Comparison of ENCODE assay signal across 17 cellular contexts in the genomic region with DNA sequence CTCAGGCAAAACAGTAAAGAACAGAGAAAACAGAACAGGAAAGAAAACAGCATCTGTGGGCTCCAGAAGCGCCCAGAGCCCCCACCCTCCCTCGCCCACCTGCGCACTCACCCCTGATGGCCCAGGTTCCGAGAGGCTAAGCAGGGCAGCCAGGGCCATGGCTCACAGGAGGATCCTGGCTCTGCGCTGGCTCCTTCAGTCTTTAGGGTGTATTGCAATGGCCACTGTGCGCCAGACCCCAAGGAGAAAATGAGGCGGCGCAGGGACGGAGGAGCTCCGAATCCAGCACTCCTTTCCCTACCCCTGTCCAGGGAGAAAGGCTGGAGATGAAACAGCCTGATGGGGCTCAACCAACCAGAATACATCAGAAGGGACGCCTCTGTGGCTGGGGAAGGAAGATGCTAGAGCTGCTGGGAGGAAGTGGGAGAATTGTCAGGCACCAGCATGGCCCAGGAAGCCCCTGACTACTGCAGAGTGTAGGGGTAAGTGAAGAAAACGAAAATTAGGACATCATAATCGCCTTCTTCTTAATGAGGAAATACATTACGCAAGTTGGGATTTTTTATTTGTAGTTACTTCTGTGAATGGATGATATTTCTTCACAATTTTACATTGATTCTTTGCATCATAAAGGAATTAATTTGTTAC. TPM values are rescaled to one million over a fixed set of nuclear protein-coding genes. Genes with fewer than 3 reads are reported as not detected.
DNase-seq lines count a peak whose midpoint lies in the region; ATAC-seq, FAIRE-seq and TF ChIP-seq lines count a peak whose summit lies in the region.
"Had no signal": no experiment of that assay in that cellular context is flagged by ENCODE, and none has a peak within 500 bp of the region (broad histone marks: within the 10 kb centered on the region; RNA-seq: fewer than 3 reads in every experiment).

No MANE protein-coding gene starts in this region.

- H4K91ac ChIP-seq in H9 (ENCODE audit: insufficient read length, low read depth, low read length) = no peak overlapping the region

- no peak for TF ChIP-seq POLR2A in GM18505 (IDR thresholded peaks at IDR 0.05; ENCODE audit: borderline replicate concordance, extremely low read depth, insufficient read depth, insufficient read length)
- TF ChIP-seq POLR2A in uterus (IDR thresholded peaks at IDR 0.05) = no peak

- peaks cover 0 to 5% (median 0%) of the 10 kb centered on the region in 11 experiments; a peak in 6 of 22 replicates for H3K9me3 ChIP-seq in BLaER1 treated with 17β-estradiol and CSF1 and Interleukin-3, amounts not matched to agents 10 nM and 100 nM (replicated peaks in 1 of 11)
- H3K9me3 ChIP-seq in H9 (ENCODE audit: control insufficient read depth, low read depth, low read length) (no peaks in the 10 kb centered on the region), uterus (no peaks in the 10 kb centered on the region), kidney (ENCODE audit: control insufficient read depth in 1 of 2, low read length in 2 of 2) (no peaks in the 10 kb centered on the region)
- no peaks in the 10 kb centered on the region for H3K9me3 ChIP-seq in naive thymus-derived CD4-positive, alpha-beta T cell (ENCODE audit: control insufficient read depth in 2 of 3, low read length in 3 of 3)
- H3K9me3 ChIP-seq: lower lobe of right lung, right atrium auricular region, vagina had no signal

- peaks cover 3 to 6% of the 10 kb centered on the region in 2 experiments; a peak in 3 of 5 replicates for H3K9me3 Mint-ChIP-seq in H9
- H3K9me3 Mint-ChIP-seq in naive thymus-derived CD4-positive, alpha-beta T cell = peaks cover 0 to 1% (median 0%) of the 10 kb centered on the region in 11 donors
- H3K9me3 Mint-ChIP-seq: activated B cell treated with CpG ODN at 0.5 μM for 24 hours had no signal

- H3K4me3 ChIP-seq in BLaER1 treated with 17β-estradiol and CSF1 and Interleukin-3, amounts not matched to agents 10 nM and 100 nM = 0 out of 20 replicates have a peak overlapping the region, but pooled peaks of 2 of the 10 experiments have one; percentile 1 to 3
- no peak overlapping the region for H3K4me3 ChIP-seq in astrocyte of the spinal cord (ENCODE audit: low read depth, low read length)
- H3K4me3 ChIP-seq in naive thymus-derived CD4-positive, alpha-beta T cell (ENCODE audit: low read length) = no peak overlapping the region
- H3K4me3 ChIP-seq in uterus = no peak overlapping the region
- no peak overlapping the region for H3K4me3 ChIP-seq in kidney (ENCODE audit: low read length in 2 of 2)
- H3K4me3 ChIP-seq: lower lobe of right lung, right atrium auricular region, vagina had no signal

- no peak overlapping the region for H2BK5ac ChIP-seq in H9 (ENCODE audit: insufficient read length, low read length)

- H2BK20ac ChIP-seq in H9 (ENCODE audit: low read depth, low read length, poor library complexity, severe bottlenecking) = no peak overlapping the region

- no CpG with 5 or more reads among the region's 14 CpGs for WGBS in H9 (ENCODE audit: extremely low coverage, insufficient read length, low lambda C conversion rate)

- no peak overlapping the region for H3K14ac ChIP-seq in H9 (ENCODE audit: insufficient read depth, low read length)

- H3K4me3 Mint-ChIP-seq in H9 = no peak overlapping the region
- H3K4me3 Mint-ChIP-seq in naive thymus-derived CD4-positive, alpha-beta T cell = no peak overlapping the region
- H3K4me3 Mint-ChIP-seq: activated B cell treated with CpG ODN at 0.5 μM for 24 hours had no signal

- H3T11ph ChIP-seq in H9 (ENCODE audit: low read length) = no peak overlapping the region

- H3K27me3 ChIP-seq in BLaER1 treated with 17β-estradiol and CSF1 and Interleukin-3, amounts not matched to agents 10 nM and 100 nM = no peaks in the 10 kb centered on the region
- H3K27me3 ChIP-seq in H9 (ENCODE audit: insufficient read depth, low read length) (no peaks in the 10 kb centered on the region), uterus (no peaks in the 10 kb centered on the region)
- peaks cover 0 to 4% of the 10 kb centered on the region in 2 donors for H3K27me3 ChIP-seq in naive thymus-derived CD4-positive, alpha-beta T cell (ENCODE audit: control insufficient read depth in 2 of 2, insufficient read depth in 2 of 2, low read length in 2 of 2)
- H3K27me3 ChIP-seq: right atrium auricular region, vagina had no signal

- H2BK15ac ChIP-seq in H9 (ENCODE audit: low read depth, low read length) = no peak overlapping the region

- H3K23ac ChIP-seq in H9 (ENCODE audit: insufficient read length, low read depth, low read length) = no peak overlapping the region

- peak; percentile 42 for ATAC-seq in naive thymus-derived CD4-positive, alpha-beta T cell
- no peak for ATAC-seq in GM18505 (IDR thresholded peaks at IDR 0.05; ENCODE audit: unreplicated experiment)

- peaks cover 12% of the 10 kb centered on the region in 2 experiments for H3K4me1 Mint-ChIP-seq in H9
- H3K4me1 Mint-ChIP-seq in naive thymus-derived CD4-positive, alpha-beta T cell = peaks cover 0 to 12% (median 0%) of the 10 kb centered on the region in 7 donors

- peaks cover 4% of the 10 kb centered on the region for H3K27me3 Mint-ChIP-seq in H9 (ENCODE audit: low read depth)
- H3K27me3 Mint-ChIP-seq in naive thymus-derived CD4-positive, alpha-beta T cell = peaks cover 26 to 40% (median 29%) of the 10 kb centered on the region in 5 donors
- H3K27me3 Mint-ChIP-seq: activated B cell treated with CpG ODN at 0.5 μM for 24 hours had no signal

- POLR2A ChIA-PET in naive thymus-derived CD4-positive, alpha-beta T cell (lab: Charles Lee) = no interaction called here

- H3K56ac ChIP-seq in H9 (ENCODE audit: insufficient read length, low read depth, low read length) = no peak overlapping the region

- H3K36me3 Mint-ChIP-seq in H9 (ENCODE audit: insufficient read depth in 1 of 3, low read depth in 3 of 3) = peaks cover 0 to 3% (median 0%) of the 10 kb centered on the region in 3 experiments; a peak in 3 of 7 replicates
- peaks cover 0 to 2% (median 0%) of the 10 kb centered on the region in 5 donors for H3K36me3 Mint-ChIP-seq in naive thymus-derived CD4-positive, alpha-beta T cell

- CTCF ChIA-PET in naive thymus-derived CD4-positive, alpha-beta T cell (lab: Charles Lee) = no interaction called here

- H3K4ac ChIP-seq in H9 (ENCODE audit: low read depth, low read length) = no peak overlapping the region

- H2AFZ ChIP-seq in H9 (ENCODE audit: low read length) = no peak overlapping the region

- in situ Hi-C loops in astrocyte of the spinal cord (cut with HindIII; ENCODE audit: low sequenced_read_pairs) = no loop called here

- peak; percentile 49 for DNase-seq in H9
- DNase-seq in astrocyte of the spinal cord (ENCODE audit: low read depth, low spot score) = no peak
- no peak for DNase-seq in naive thymus-derived CD4-positive, alpha-beta T cell
- DNase-seq in uterus = no peak
- DNase-seq in kidney = no peak
- no peak for DNase-seq in GM10266 (ENCODE audit: extremely low spot score)
- DNase-seq: activated B cell treated with CpG ODN at 0.5 μM for 24 hours; activated effector memory CD4-positive, alpha-beta T cell treated with anti-CD3 and anti-CD28 coated beads, Interleukin-2, amount 50 U/mL, for 16 hours; lower lobe of right lung; NCI-H1417 treated with DMSO at 0.1 percent for 48 hours; NCI-H2171 treated with DMSO at 0.1 percent for 48 hours; NK-92 treated with Interleukin-12 subunit alpha and Interleukin-12 subunit beta, amount 100 ng/mL, for 24 hours had no signal

- H3K4me2 ChIP-seq in BLaER1 treated with 17β-estradiol and CSF1 and Interleukin-3, amounts not matched to agents 10 nM and 100 nM = peak overlapping the region; percentile 59 to 80 (median 72)
- H3K4me2 ChIP-seq in H9 (ENCODE audit: insufficient read depth, insufficient read length, low read length) = no peak overlapping the region

- no peaks in the 10 kb centered on the region for H3K79me2 ChIP-seq in H9 (ENCODE audit: insufficient read depth, low read length)

- H3K27ac Mint-ChIP-seq in H9 = no peak overlapping the region
- H3K27ac Mint-ChIP-seq in naive thymus-derived CD4-positive, alpha-beta T cell = peak overlapping the region in 1 of 9 donors; percentile 62
- H3K27ac Mint-ChIP-seq: activated B cell treated with CpG ODN at 0.5 μM for 24 hours had no signal

- TF ChIP-seq CTCF in H9 (conservative IDR thresholded peaks at IDR 0.05) = peak; percentile 47; the same call in 2 of the 3 replicates
- peak; percentile 16 for TF ChIP-seq CTCF in astrocyte of the spinal cord (IDR thresholded peaks at IDR 0.05; ENCODE audit: low read depth, low read length)
- TF ChIP-seq CTCF in uterus (IDR thresholded peaks at IDR 0.05) = no peak
- TF ChIP-seq CTCF in kidney (IDR thresholded peaks at IDR 0.05; ENCODE audit: borderline replicate concordance, extremely low read depth, insufficient read depth) = no peak
- TF ChIP-seq CTCF in GM10266 (IDR thresholded peaks at IDR 0.05; ENCODE audit: control insufficient read depth, insufficient read depth, low read depth, missing control alignments) = no peak

- no peak overlapping the region for H2BK120ac ChIP-seq in H9 (ENCODE audit: low read depth, low read length, poor library complexity, severe bottlenecking)

- H2AK5ac ChIP-seq in H9 (ENCODE audit: insufficient read length, low read length) = no peak overlapping the region

- H3K18ac ChIP-seq in H9 (ENCODE audit: insufficient read length, low read depth, low read length) = no peak overlapping the region

- H2BK12ac ChIP-seq in H9 (ENCODE audit: insufficient read length, low read depth, low read length) = no peak overlapping the region

- H4K8ac ChIP-seq in H9 (replicated peaks; ENCODE audit: insufficient read length, low read depth, low read length) = no peak overlapping the region

- no peaks in the 10 kb centered on the region for H3K79me1 ChIP-seq in H9 (ENCODE audit: insufficient read depth, low read depth, low read length, poor library complexity, severe bottlenecking)

- H3K27ac ChIP-seq in BLaER1 treated with 17β-estradiol and CSF1 and Interleukin-3, amounts not matched to agents 10 nM and 100 nM = peak overlapping the region in 7 of 11 experiments; percentile 7 to 61 (median 35); a peak in 13 of 22 replicates
- no peak overlapping the region for H3K27ac ChIP-seq in H9 (ENCODE audit: insufficient read length, low read depth, low read length)
- no peak overlapping the region for H3K27ac ChIP-seq in naive thymus-derived CD4-positive, alpha-beta T cell (ENCODE audit: low read depth, low read length)
- H3K27ac ChIP-seq in uterus = no peak overlapping the region
- no peak overlapping the region for H3K27ac ChIP-seq in kidney (ENCODE audit: low read depth in 2 of 2, low read length in 2 of 2)
- H3K27ac ChIP-seq: lower lobe of right lung, right atrium auricular region, vagina had no signal

- no peaks in the 10 kb centered on the region for H4K20me1 ChIP-seq in BLaER1 treated with 17β-estradiol and CSF1 and Interleukin-3, amounts not matched to agents 10 nM and 100 nM
- no peaks in the 10 kb centered on the region for H4K20me1 ChIP-seq in H9 (ENCODE audit: control insufficient read depth, insufficient read depth, insufficient read length)

- H3K4me1 ChIP-seq in BLaER1 treated with 17β-estradiol and CSF1 and Interleukin-3, amounts not matched to agents 10 nM and 100 nM = peaks cover 29 to 57% (median 44%) of the 10 kb centered on the region in 10 experiments
- H3K4me1 ChIP-seq in H9 (ENCODE audit: insufficient read depth, low read length) (no peaks in the 10 kb centered on the region), uterus (no peaks in the 10 kb centered on the region), kidney (ENCODE audit: control insufficient read depth in 1 of 2, insufficient read depth in 1 of 2, low read depth in 1 of 2, low read length in 2 of 2) (peaks cover 0 to 3% of the 10 kb centered on the region in 2 donors)
- H3K4me1 ChIP-seq in naive thymus-derived CD4-positive, alpha-beta T cell (ENCODE audit: control insufficient read depth in 2 of 2, insufficient read depth in 2 of 2, low read length in 2 of 2) = no peaks in the 10 kb centered on the region
- H3K4me1 ChIP-seq: lower lobe of right lung, right atrium auricular region, vagina had no signal

- H3K9ac ChIP-seq in BLaER1 treated with 17β-estradiol and CSF1 and Interleukin-3, amounts not matched to agents 10 nM and 100 nM = 0 out of 22 replicates have a peak overlapping the region, but pooled peaks of 1 of the 11 experiments have one; percentile 16
- H3K9ac ChIP-seq in H9 (ENCODE audit: extremely low read depth, insufficient read length, low read length) (no peak overlapping the region), kidney (ENCODE audit: low read length in 2 of 2) (no peak overlapping the region)

- no peak overlapping the region for H4K5ac ChIP-seq in H9 (ENCODE audit: insufficient read length, low read depth, low read length)

- H3K36me3 ChIP-seq in BLaER1 treated with 17β-estradiol and CSF1 and Interleukin-3, amounts not matched to agents 10 nM and 100 nM = no peaks in the 10 kb centered on the region
- no peaks in the 10 kb centered on the region for H3K36me3 ChIP-seq in naive thymus-derived CD4-positive, alpha-beta T cell (ENCODE audit: control insufficient read depth in 2 of 3, insufficient read depth in 3 of 3, low read length in 3 of 3)
- H3K36me3 ChIP-seq in uterus (no peaks in the 10 kb centered on the region), kidney (ENCODE audit: control insufficient read depth in 1 of 2, insufficient read depth in 2 of 2, low read length in 2 of 2) (no peaks in the 10 kb centered on the region)
- H3K36me3 ChIP-seq: lower lobe of right lung, right atrium auricular region, vagina had no signal

- no peak for FAIRE-seq in kidney (lab: Jason Lieb, UNC)
- FAIRE-seq: astrocyte had no signal

- intact Hi-C loops in naive thymus-derived CD4-positive, alpha-beta T cell (cut with micrococcal nuclease) = no loop called here
- intact Hi-C loops in uterus (cut with DNase I; ENCODE audit: low total_unique reads) (no loop called here), kidney (cut with DNase I) (no loop called here)

- H3K23me2 ChIP-seq in H9 (ENCODE audit: insufficient read length, low read depth, low read length, poor library complexity, severe bottlenecking) = no peaks in the 10 kb centered on the region

RNA-seq across cellular contexts. Expression of a gene that starts 49.0 kb away (rescaled TPM):
- total RNA-seq in H9 (2021) (2.0 and 2.3 TPM in 2 replicates), uterus (1 to 10 TPM in 2 of 4 donors, under 1 TPM in 2; under 0.01 to 2.6 (median 1.0) TPM), kidney (0.85 TPM)
- total RNA-seq in naive thymus-derived CD4-positive, alpha-beta T cell = 1 to 10 TPM in 3 of 5 experiments, under 1 TPM in 2; 0.51 to 3.5 (median 2.5) TPM
- polyA plus RNA-seq in naive thymus-derived CD4-positive, alpha-beta T cell = under 1 TPM in 1 of 2 donors, not detected in 1; 0.26 TPM
- 2.3 TPM for polyA plus RNA-seq in kidney (ENCODE audit: insufficient read depth, low read depth, low replicate concordance)

RNA-seq across cellular contexts. Expression of a gene that starts 57.2 kb away (rescaled TPM):
- total RNA-seq in H9 (2021) (14.8 and 16.8 TPM in 2 replicates), uterus (10 to 100 TPM; 28.6 to 71.0 (median 34.0) TPM), kidney (52.2 TPM)
- 100 to 1,000 TPM in 1 of 5 experiments, 10 to 100 TPM in 4; 50.3 to 103 (median 76.2) TPM for total RNA-seq in naive thymus-derived CD4-positive, alpha-beta T cell
- 1 to 10 TPM; 7.6 to 9.4 TPM for polyA plus RNA-seq in naive thymus-derived CD4-positive, alpha-beta T cell
- polyA plus RNA-seq in kidney (ENCODE audit: insufficient read depth, low read depth, low replicate concordance) = 35.7 TPM

RNA-seq across cellular contexts. Expression of a gene that starts 57.4 kb away (rescaled TPM):
- total RNA-seq in H9 (2021) = 105 and 107 TPM in 2 replicates
- total RNA-seq in naive thymus-derived CD4-positive, alpha-beta T cell = 10 to 100 TPM; 19.1 to 51.9 (median 27.9) TPM
- polyA plus RNA-seq in naive thymus-derived CD4-positive, alpha-beta T cell = 10 to 100 TPM; 23.3 to 24.8 TPM
- 10 to 100 TPM; 53.8 to 87.8 (median 57.5) TPM for total RNA-seq in uterus
- 83.3 TPM for total RNA-seq in kidney
- polyA plus RNA-seq in kidney (ENCODE audit: insufficient read depth, low read depth, low replicate concordance) = 118 TPM

Comparison
In these comparisons a context has a peak if more than half of its experiments do, and no peak if none do; other contexts are left out.
1. H3K27ac ChIP-seq: peak in BLaER1 treated with 17β-estradiol and CSF1 and Interleukin-3, amounts not matched to agents 10 nM and 100 nM (7 of 11); none in H9 (single experiment), naive thymus-derived CD4-positive, alpha-beta T cell (single experiment), uterus (0 of 2) and kidney (0 of 2).
2. CTCF ChIP-seq: peak in H9 (single experiment) and astrocyte of the spinal cord (single experiment); none in uterus (0 of 4), kidney (single experiment) and GM10266 (single experiment).